Comparison of ENCODE assay signal across 12 cellular contexts in the genomic region with DNA sequence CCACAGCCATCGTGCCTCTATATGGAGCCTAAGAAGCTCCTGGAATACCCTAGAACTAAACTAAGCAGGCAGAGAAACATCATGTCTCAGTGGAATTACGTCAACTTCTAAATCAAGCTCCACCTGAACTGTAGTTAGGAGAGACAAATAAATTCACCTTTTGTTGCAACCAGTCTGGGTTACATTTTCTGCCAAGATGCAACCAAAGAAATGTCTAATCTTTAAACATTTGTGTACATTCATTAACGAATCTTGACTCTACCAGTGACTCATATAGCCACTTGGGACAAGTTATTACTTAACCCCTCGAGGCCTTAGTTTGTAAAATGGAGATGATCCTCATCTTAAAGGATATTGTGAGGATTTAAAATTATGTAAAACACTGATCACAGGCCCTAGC. TPM values are rescaled to one million over a fixed set of nuclear protein-coding genes. Genes with fewer than 3 reads are reported as not detected.
DNase-seq lines count a peak whose midpoint lies in the region; ATAC-seq lines count a peak whose summit lies in the region.
"Had no signal": no experiment of that assay in that cellular context is flagged by ENCODE, and none has a peak within 500 bp of the region (broad histone marks: within the 10 kb centered on the region; RNA-seq: fewer than 3 reads in every experiment).

No MANE protein-coding gene starts in this region.

- no peaks in the 10 kb centered on the region for H3K27me3 ChIP-seq in mucosa of stomach (ENCODE audit: control insufficient read depth, insufficient read depth, low read length)
- H3K27me3 ChIP-seq in CD4-positive, alpha-beta memory T cell (ENCODE audit: insufficient read depth, low read length) = no peaks in the 10 kb centered on the region
- H3K27me3 ChIP-seq: brain microvascular endothelial cell had no signal

- no peaks in the 10 kb centered on the region for H3K4me1 Mint-ChIP-seq in CD4-positive, alpha-beta memory T cell

- POLR2A ChIA-PET in CD4-positive, alpha-beta memory T cell (lab: Charles Lee; ENCODE audit: partially characterized antibody) = no interaction called here

- peaks cover 60% of the 10 kb centered on the region for H3K4me1 ChIP-seq in mucosa of stomach (ENCODE audit: control insufficient read depth, insufficient read depth, low read length)
- H3K4me1 ChIP-seq in CD4-positive, alpha-beta memory T cell (ENCODE audit: insufficient read depth, low read length) = no peaks in the 10 kb centered on the region

- H3K27me3 Mint-ChIP-seq in CD4-positive, alpha-beta memory T cell = peaks cover 21 to 26% of the 10 kb centered on the region in 2 donors

- peak overlapping the region; percentile 79 for H3K9ac ChIP-seq in mucosa of stomach (ENCODE audit: low read length)

- H3K9me3 Mint-ChIP-seq in CD4-positive, alpha-beta memory T cell = peaks cover 0 to 2% (median 0%) of the 10 kb centered on the region in 8 donors

- H3K4me3 Mint-ChIP-seq in CD4-positive, alpha-beta memory T cell = no peak overlapping the region

- no peaks in the 10 kb centered on the region for H3K36me3 ChIP-seq in mucosa of stomach (ENCODE audit: control insufficient read depth, insufficient read depth, low read length)
- no peaks in the 10 kb centered on the region for H3K36me3 ChIP-seq in CD4-positive, alpha-beta memory T cell (ENCODE audit: insufficient read depth, low read length)
- H3K36me3 ChIP-seq: brain microvascular endothelial cell had no signal

- H3K36me3 Mint-ChIP-seq in CD4-positive, alpha-beta memory T cell = no peaks in the 10 kb centered on the region

- no peak overlapping the region for H3K27ac ChIP-seq in CD4-positive, alpha-beta memory T cell (ENCODE audit: low read depth, low read length)
- H3K27ac ChIP-seq: brain microvascular endothelial cell had no signal

- H3K9me3 ChIP-seq in mucosa of stomach (ENCODE audit: control insufficient read depth, low read length) = no peaks in the 10 kb centered on the region
- no peaks in the 10 kb centered on the region for H3K9me3 ChIP-seq in CD4-positive, alpha-beta memory T cell (ENCODE audit: control insufficient read depth in 1 of 2, low read length in 2 of 2)

- intact Hi-C loops in CD4-positive, alpha-beta memory T cell (cut with micrococcal nuclease) = no loop called here

- ATAC-seq in GM19023 (IDR thresholded peaks at IDR 0.05; ENCODE audit: unreplicated experiment) (peak; percentile 49), HG02973 (IDR thresholded peaks at IDR 0.05; ENCODE audit: unreplicated experiment) (peak; percentile 58), GM19455 (IDR thresholded peaks at IDR 0.05; ENCODE audit: unreplicated experiment) (no peak)
- ATAC-seq: left cardiac atrium had no signal

- no peak overlapping the region for H3K4me3 ChIP-seq in mucosa of stomach (ENCODE audit: low read length)
- H3K4me3 ChIP-seq in CD4-positive, alpha-beta memory T cell (ENCODE audit: low read length in 2 of 2) = no peak overlapping the region

- CTCF ChIA-PET in CD4-positive, alpha-beta memory T cell (lab: Charles Lee; ENCODE audit: partially characterized antibody) = interaction anchor here (1.6 kb wide), 1 partner anchor 16 kb away, joined by 5 read pairs; no protein-coding TSS in a partner anchor

- DNase-seq in astrocyte of the hippocampus (ENCODE audit: low read depth, low spot score) (peak; percentile 32), activated gamma-delta T cell (lab: John Stamatoyannopoulos, UW) (no peak), NCI-H524 (lab: John Stamatoyannopoulos, UW) (no peak)
- no peak for DNase-seq in CD4-positive, alpha-beta memory T cell
- DNase-seq: brain microvascular endothelial cell, DMS 273 treated with DMSO at 0.1 percent for 48 hours, left cardiac atrium, NCI-H526 treated with DMSO at 0.1 percent for 48 hours had no signal

- H3K27ac Mint-ChIP-seq in CD4-positive, alpha-beta memory T cell = no peak overlapping the region

RNA-seq across cellular contexts. Expression of gene PTPRK, which starts 8.9 kb away (rescaled TPM):
- total RNA-seq in CD4-positive, alpha-beta memory T cell = under 1 TPM; 0.47 to 0.61 TPM
- polyA plus RNA-seq in CD4-positive, alpha-beta memory T cell = 1 to 10 TPM in 1 of 2 donors, not detected in 1; 1.5 TPM
